In genomic region chr12:106681210-106681609, GRCh38 we compare ENCODE assay signal across 13 cellular contexts.
"Had no signal": no experiment of that assay in that cellular context is flagged by ENCODE, and none has a peak within 500 bp of the region (broad histone marks: within the 10 kb centered on the region; RNA-seq: fewer than 3 reads in every experiment).

No MANE protein-coding gene starts in this region.

- H3K27ac Mint-ChIP-seq: naive thymus-derived CD4-positive, alpha-beta T cell had no signal

- H3K4me1 ChIP-seq: foreskin keratinocyte, right atrium auricular region, upper lobe of left lung, uterus had no signal

- ATAC-seq: effector memory CD8-positive, alpha-beta T cell; foreskin keratinocyte; left colon; left ventricle myocardium superior; naive thymus-derived CD4-positive, alpha-beta T cell had no signal

- H3K9me3 ChIP-seq: ovary, right atrium auricular region, upper lobe of left lung, uterus had no signal

- H3K27ac ChIP-seq: foreskin keratinocyte, ovary, right atrium auricular region, upper lobe of left lung, uterus had no signal

- FAIRE-seq: small intestine had no signal

- H3K4me3 Mint-ChIP-seq: effector memory CD8-positive, alpha-beta T cell; naive thymus-derived CD4-positive, alpha-beta T cell had no signal

- H3K36me3 Mint-ChIP-seq: naive thymus-derived CD4-positive, alpha-beta T cell had no signal

- H3K4me3 ChIP-seq: ovary, right atrium auricular region, upper lobe of left lung, uterus had no signal

- H3K9me3 Mint-ChIP-seq: effector memory CD8-positive, alpha-beta T cell; naive thymus-derived CD4-positive, alpha-beta T cell had no signal

- H3K36me3 ChIP-seq: ovary, right atrium auricular region, upper lobe of left lung, uterus had no signal

- H3K27me3 ChIP-seq: ovary, right atrium auricular region, upper lobe of left lung, uterus had no signal

- DNase-seq: effector memory CD8-positive, alpha-beta T cell; foreskin keratinocyte; left colon; left ventricle myocardium superior; naive thymus-derived CD4-positive, alpha-beta T cell; nucleus accumbens; ovary; small intestine; stimulated activated CD4-positive, alpha-beta T cell treated with anti-CD3 and anti-CD28 coated beads, Interleukin-12 subunit alpha, Interleukin-12 subunit beta, amount 100 ng/mL, for 4 hours; stimulated activated naive CD4-positive, alpha-beta T cell treated with Interleukin-2 at 50 U/mL for 16 hours; upper lobe of left lung; uterus had no signal

- H3K4me1 Mint-ChIP-seq: naive thymus-derived CD4-positive, alpha-beta T cell had no signal
